In genomic region chr22:19703869-19704268, GRCh38 we compare ENCODE assay signal across 1 cellular context.
A peak's percentile ranks its signal among the peaks of the same experiment; 100 is the strongest.
TF ChIP-seq lines count a peak whose summit lies in the region.

No MANE protein-coding gene starts in this region.

TF ChIP-seq in K562, 482 proteins besides CTCF, POLR2A, EP300 and RAD21:
- TF ChIP-seq, protein P1, sequence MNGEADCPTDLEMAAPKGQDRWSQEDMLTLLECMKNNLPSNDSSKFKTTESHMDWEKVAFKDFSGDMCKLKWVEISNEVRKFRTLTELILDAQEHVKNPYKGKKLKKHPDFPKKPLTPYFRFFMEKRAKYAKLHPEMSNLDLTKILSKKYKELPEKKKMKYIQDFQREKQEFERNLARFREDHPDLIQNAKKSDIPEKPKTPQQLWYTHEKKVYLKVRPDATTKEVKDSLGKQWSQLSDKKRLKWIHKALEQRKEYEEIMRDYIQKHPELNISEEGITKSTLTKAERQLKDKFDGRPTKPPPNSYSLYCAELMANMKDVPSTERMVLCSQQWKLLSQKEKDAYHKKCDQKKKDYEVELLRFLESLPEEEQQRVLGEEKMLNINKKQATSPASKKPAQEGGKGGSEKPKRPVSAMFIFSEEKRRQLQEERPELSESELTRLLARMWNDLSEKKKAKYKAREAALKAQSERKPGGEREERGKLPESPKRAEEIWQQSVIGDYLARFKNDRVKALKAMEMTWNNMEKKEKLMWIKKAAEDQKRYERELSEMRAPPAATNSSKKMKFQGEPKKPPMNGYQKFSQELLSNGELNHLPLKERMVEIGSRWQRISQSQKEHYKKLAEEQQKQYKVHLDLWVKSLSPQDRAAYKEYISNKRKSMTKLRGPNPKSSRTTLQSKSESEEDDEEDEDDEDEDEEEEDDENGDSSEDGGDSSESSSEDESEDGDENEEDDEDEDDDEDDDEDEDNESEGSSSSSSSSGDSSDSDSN (IDR thresholded peaks at IDR 0.05; ENCODE audit: borderline replicate concordance in 1 of 2, low read depth in 2 of 2, low read length in 2 of 2), result peak in 1 of 2 experiments; percentile 8; a peak in 1 of 4 replicates
- TF ChIP-seq MYC (IDR thresholded peaks at IDR 0.05; ENCODE audit: low read depth, low read length) (no peak), MYC (CRISPR knock-in tag; IDR thresholded peaks at IDR 0.05; ENCODE audit: borderline replicate concordance, low read depth) (0 out of 2 replicates have a peak, but pooled peaks have one; percentile 37), CXXC5 (CRISPR knock-in tag; IDR thresholded peaks at IDR 0.05) (no peak), ZNF140 (CRISPR knock-in tag; IDR thresholded peaks at IDR 0.05) (no peak), PPARD (CRISPR knock-in tag; IDR thresholded peaks at IDR 0.05) (no peak), PHB2 (IDR thresholded peaks at IDR 0.05; ENCODE audit: low read depth) (no peak), RUNX1 (IDR thresholded peaks at IDR 0.05; ENCODE audit: low read depth) (no peak), CBX2 (IDR thresholded peaks at IDR 0.05; ENCODE audit: insufficient read depth, low read length, poor library complexity, severe bottlenecking) (peak; percentile 63), THAP12 (CRISPR knock-in tag; IDR thresholded peaks at IDR 0.05) (peak; percentile 80; the same call in 1 of the 2 replicates)
- TF ChIP-seq, protein P2, sequence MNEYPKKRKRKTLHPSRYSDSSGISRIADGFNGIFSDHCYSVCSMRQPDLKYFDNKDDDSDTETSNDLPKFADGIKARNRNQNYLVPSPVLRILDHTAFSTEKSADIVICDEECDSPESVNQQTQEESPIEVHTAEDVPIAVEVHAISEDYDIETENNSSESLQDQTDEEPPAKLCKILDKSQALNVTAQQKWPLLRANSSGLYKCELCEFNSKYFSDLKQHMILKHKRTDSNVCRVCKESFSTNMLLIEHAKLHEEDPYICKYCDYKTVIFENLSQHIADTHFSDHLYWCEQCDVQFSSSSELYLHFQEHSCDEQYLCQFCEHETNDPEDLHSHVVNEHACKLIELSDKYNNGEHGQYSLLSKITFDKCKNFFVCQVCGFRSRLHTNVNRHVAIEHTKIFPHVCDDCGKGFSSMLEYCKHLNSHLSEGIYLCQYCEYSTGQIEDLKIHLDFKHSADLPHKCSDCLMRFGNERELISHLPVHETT (CRISPR knock-in tag; conservative IDR thresholded peaks at IDR 0.05 in 1 of 2, IDR thresholded peaks at IDR 0.05 in 1 of 2), result 0 out of 4 replicates have a peak, but pooled peaks of 1 of the 2 experiments have one; percentile 58
- TF ChIP-seq, protein P3, sequence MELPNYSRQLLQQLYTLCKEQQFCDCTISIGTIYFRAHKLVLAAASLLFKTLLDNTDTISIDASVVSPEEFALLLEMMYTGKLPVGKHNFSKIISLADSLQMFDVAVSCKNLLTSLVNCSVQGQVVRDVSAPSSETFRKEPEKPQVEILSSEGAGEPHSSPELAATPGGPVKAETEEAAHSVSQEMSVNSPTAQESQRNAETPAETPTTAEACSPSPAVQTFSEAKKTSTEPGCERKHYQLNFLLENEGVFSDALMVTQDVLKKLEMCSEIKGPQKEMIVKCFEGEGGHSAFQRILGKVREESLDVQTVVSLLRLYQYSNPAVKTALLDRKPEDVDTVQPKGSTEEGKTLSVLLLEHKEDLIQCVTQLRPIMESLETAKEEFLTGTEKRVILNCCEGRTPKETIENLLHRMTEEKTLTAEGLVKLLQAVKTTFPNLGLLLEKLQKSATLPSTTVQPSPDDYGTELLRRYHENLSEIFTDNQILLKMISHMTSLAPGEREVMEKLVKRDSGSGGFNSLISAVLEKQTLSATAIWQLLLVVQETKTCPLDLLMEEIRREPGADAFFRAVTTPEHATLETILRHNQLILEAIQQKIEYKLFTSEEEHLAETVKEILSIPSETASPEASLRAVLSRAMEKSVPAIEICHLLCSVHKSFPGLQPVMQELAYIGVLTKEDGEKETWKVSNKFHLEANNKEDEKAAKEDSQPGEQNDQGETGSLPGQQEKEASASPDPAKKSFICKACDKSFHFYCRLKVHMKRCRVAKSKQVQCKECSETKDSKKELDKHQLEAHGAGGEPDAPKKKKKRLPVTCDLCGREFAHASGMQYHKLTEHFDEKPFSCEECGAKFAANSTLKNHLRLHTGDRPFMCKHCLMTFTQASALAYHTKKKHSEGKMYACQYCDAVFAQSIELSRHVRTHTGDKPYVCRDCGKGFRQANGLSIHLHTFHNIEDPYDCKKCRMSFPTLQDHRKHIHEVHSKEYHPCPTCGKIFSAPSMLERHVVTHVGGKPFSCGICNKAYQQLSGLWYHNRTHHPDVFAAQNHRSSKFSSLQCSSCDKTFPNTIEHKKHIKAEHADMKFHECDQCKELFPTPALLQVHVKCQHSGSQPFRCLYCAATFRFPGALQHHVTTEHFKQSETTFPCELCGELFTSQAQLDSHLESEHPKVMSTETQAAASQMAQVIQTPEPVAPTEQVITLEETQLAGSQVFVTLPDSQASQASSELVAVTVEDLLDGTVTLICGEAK (IDR thresholded peaks at IDR 0.05), result no peak
- TF ChIP-seq, protein P3 (CRISPR knock-in tag; IDR thresholded peaks at IDR 0.05), result peak; percentile 59; the same call in 1 of the 2 replicates
